ENCODE assay signal across 1 cellular context in genomic region chr22:40498454-40499186, GRCh38.
TF ChIP-seq lines count a peak whose summit lies in the region.

No MANE protein-coding gene starts in this region.

TF ChIP-seq in HepG2, 621 proteins besides CTCF, POLR2A, EP300 and RAD21 (continued from another document and continues in another):
- TF ChIP-seq HMGXB4 (CRISPR knock-in tag; IDR thresholded peaks at IDR 0.05; ENCODE audit: borderline replicate concordance in 1 of 2, low read depth in 1 of 2) (no peak), ZNF234 (CRISPR knock-in tag; conservative IDR thresholded peaks at IDR 0.05) (no peak), ZNF564 (CRISPR knock-in tag; IDR thresholded peaks at IDR 0.05) (no peak), RFX3 (CRISPR knock-in tag; IDR thresholded peaks at IDR 0.05) (no peak), DPF2 (CRISPR knock-in tag; IDR thresholded peaks at IDR 0.05; ENCODE audit: borderline replicate concordance, low read depth) (peak; percentile 86), ZBTB21 (CRISPR knock-in tag; IDR thresholded peaks at IDR 0.05) (no peak), TEAD3 (CRISPR knock-in tag; optimal IDR thresholded peaks at IDR 0.05; ENCODE audit: borderline replicate concordance) (peak; percentile 97), HDAC6 (IDR thresholded peaks at IDR 0.05; ENCODE audit: low read depth, low read length) (no peak), ZNF484 (CRISPR knock-in tag; IDR thresholded peaks at IDR 0.05; ENCODE audit: borderline replicate concordance, low read depth) (no peak), ADNP (CRISPR knock-in tag; IDR thresholded peaks at IDR 0.05) (no peak), CENPX (CRISPR knock-in tag; IDR thresholded peaks at IDR 0.05) (no peak), ZNF431 (CRISPR knock-in tag; IDR thresholded peaks at IDR 0.05; ENCODE audit: borderline replicate concordance, low read depth) (no peak), TP53 (CRISPR knock-in tag; conservative IDR thresholded peaks at IDR 0.05) (no peak), ZNF256 (CRISPR knock-in tag; conservative IDR thresholded peaks at IDR 0.05) (no peak), SMAD9 (CRISPR knock-in tag; IDR thresholded peaks at IDR 0.05) (no peak), TEAD2 (CRISPR knock-in tag; IDR thresholded peaks at IDR 0.05) (no peak), PHF21A (CRISPR knock-in tag; IDR thresholded peaks at IDR 0.05) (peak; percentile 56; the same call in 1 of the 2 replicates), NR1H2 (CRISPR knock-in tag; IDR thresholded peaks at IDR 0.05; ENCODE audit: borderline replicate concordance, low read depth) (no peak), KAT7 (CRISPR knock-in tag; IDR thresholded peaks at IDR 0.05; ENCODE audit: borderline replicate concordance) (no peak), HNRNPL (IDR thresholded peaks at IDR 0.05; ENCODE audit: low read depth, low read length) (no peak), HNF4A (CRISPR knock-in tag; IDR thresholded peaks at IDR 0.05) (peak; percentile 50; the same call in 1 of the 2 replicates), IRX3 (CRISPR knock-in tag; IDR thresholded peaks at IDR 0.05; ENCODE audit: borderline replicate concordance, low read depth) (no peak), YY1 (IDR thresholded peaks at IDR 0.05; ENCODE audit: insufficient read depth, insufficient replicate concordance, low read depth, low read length) (no peak), ARNTL (CRISPR knock-in tag; IDR thresholded peaks at IDR 0.05) (no peak; the same call in 1 of the 2 replicates), ZSCAN29 (CRISPR knock-in tag; conservative IDR thresholded peaks at IDR 0.05) (no peak), ZNF569 (CRISPR knock-in tag; IDR thresholded peaks at IDR 0.05; ENCODE audit: borderline replicate concordance) (no peak), ZNF557 (CRISPR knock-in tag; IDR thresholded peaks at IDR 0.05) (no peak), IKZF5 (CRISPR knock-in tag; IDR thresholded peaks at IDR 0.05) (peak; percentile 71), KAT8 (CRISPR knock-in tag; IDR thresholded peaks at IDR 0.05) (peak; percentile 42; the same call in 1 of the 2 replicates), ARID2 (CRISPR knock-in tag; IDR thresholded peaks at IDR 0.05; ENCODE audit: borderline replicate concordance) (no peak), PBX3 (CRISPR knock-in tag; IDR thresholded peaks at IDR 0.05; ENCODE audit: borderline replicate concordance) (no peak), HINFP (CRISPR knock-in tag; IDR thresholded peaks at IDR 0.05; ENCODE audit: low read depth) (no peak), ZNF251 (CRISPR knock-in tag; IDR thresholded peaks at IDR 0.05) (no peak), ZBTB37 (CRISPR knock-in tag; IDR thresholded peaks at IDR 0.05) (no peak), ZSCAN9 (CRISPR knock-in tag; IDR thresholded peaks at IDR 0.05; ENCODE audit: borderline replicate concordance) (peak; percentile 31; the same call in 1 of the 2 replicates), ZNF878 (CRISPR knock-in tag; IDR thresholded peaks at IDR 0.05) (no peak), ATRX (CRISPR knock-in tag; IDR thresholded peaks at IDR 0.05; ENCODE audit: borderline replicate concordance) (no peak), ZNF607 (CRISPR knock-in tag; IDR thresholded peaks at IDR 0.05; ENCODE audit: borderline replicate concordance) (no peak), ZSCAN22 (CRISPR knock-in tag; IDR thresholded peaks at IDR 0.05) (no peak), NPAS2 (CRISPR knock-in tag; IDR thresholded peaks at IDR 0.05; ENCODE audit: borderline replicate concordance) (no peak), FOXP4 (CRISPR knock-in tag; IDR thresholded peaks at IDR 0.05) (peak; percentile 94), ZNF609 (CRISPR knock-in tag; IDR thresholded peaks at IDR 0.05; ENCODE audit: borderline replicate concordance) (peak; percentile 85; the same call in 1 of the 2 replicates), SALL2 (CRISPR knock-in tag; IDR thresholded peaks at IDR 0.05) (no peak), CREB3 (CRISPR knock-in tag; IDR thresholded peaks at IDR 0.05) (no peak), ZNF34 (CRISPR knock-in tag; IDR thresholded peaks at IDR 0.05; ENCODE audit: borderline replicate concordance) (no peak), ZNF124 (CRISPR knock-in tag; IDR thresholded peaks at IDR 0.05) (no peak), HBP1 (CRISPR knock-in tag; IDR thresholded peaks at IDR 0.05; ENCODE audit: low read depth) (no peak), ZNF782 (CRISPR knock-in tag; IDR thresholded peaks at IDR 0.05; ENCODE audit: borderline replicate concordance) (no peak), SKIL (CRISPR knock-in tag; IDR thresholded peaks at IDR 0.05; ENCODE audit: borderline replicate concordance) (peak; percentile 98), ZNF605 (CRISPR knock-in tag; IDR thresholded peaks at IDR 0.05) (no peak)
